8 cellular contexts compared by ENCODE assay signal in genomic region chr17:19376799-19377198, GRCh38. TPM values are rescaled to one million over a fixed set of nuclear protein-coding genes. Genes with fewer than 3 reads are reported as not detected.
DNase-seq lines count a peak whose midpoint lies in the region; ATAC-seq and TF ChIP-seq lines count a peak whose summit lies in the region.

No MANE protein-coding gene starts in this region.

- H3K56ac ChIP-seq in H9 (ENCODE audit: insufficient read length, low read depth, low read length) = no peak overlapping the region

- H3K9ac ChIP-seq in H9 (ENCODE audit: extremely low read depth, insufficient read length, low read length) (peak overlapping the region; percentile 73), iPS-20b (ENCODE audit: low read depth, low read length) (peak overlapping the region; percentile 85)

- H3K27me3 ChIP-seq in H9 (ENCODE audit: insufficient read depth, low read length) = no peaks in the 10 kb centered on the region
- no peaks in the 10 kb centered on the region for H3K27me3 ChIP-seq in iPS-20b (ENCODE audit: insufficient read depth, low read length)

- H3K4ac ChIP-seq in H9 (ENCODE audit: low read depth, low read length) = no peak overlapping the region

- H2BK20ac ChIP-seq in H9 (ENCODE audit: low read depth, low read length, poor library complexity, severe bottlenecking) = no peak overlapping the region

- H4K91ac ChIP-seq in H9 (ENCODE audit: insufficient read length, low read depth, low read length) = no peak overlapping the region

- H2BK120ac ChIP-seq in H9 (ENCODE audit: low read depth, low read length, poor library complexity, severe bottlenecking) = no peak overlapping the region

- no peak overlapping the region for H3T11ph ChIP-seq in H9 (ENCODE audit: low read length)

- H3K9me3 ChIP-seq in H9 (ENCODE audit: control insufficient read depth, low read depth, low read length) = no peaks in the 10 kb centered on the region
- H3K9me3 ChIP-seq in iPS-20b (ENCODE audit: insufficient read depth, low read depth, low read length) = no peaks in the 10 kb centered on the region

- no peak overlapping the region for H2BK15ac ChIP-seq in H9 (ENCODE audit: low read depth, low read length)

- H3K14ac ChIP-seq in H9 (ENCODE audit: insufficient read depth, low read length) = no peak overlapping the region

- peak overlapping the region; percentile 97 to 98 for H3K4me3 Mint-ChIP-seq in H9
- H3K4me3 Mint-ChIP-seq in activated CD4-positive, alpha-beta memory T cell treated with anti-CD3 and anti-CD28 coated beads, Interleukin-2, amount 10 ng/mL, durations not matched to agents 7 days and 5 days = peak overlapping the region; percentile 92

- H3K4me1 Mint-ChIP-seq in H9 = peaks cover 13 to 29% of the 10 kb centered on the region in 2 experiments
- peaks cover 53% of the 10 kb centered on the region for H3K4me1 Mint-ChIP-seq in activated CD4-positive, alpha-beta memory T cell treated with anti-CD3 and anti-CD28 coated beads, Interleukin-2, amount 10 ng/mL, durations not matched to agents 7 days and 5 days

- no peak overlapping the region for H2AK5ac ChIP-seq in H9 (ENCODE audit: insufficient read length, low read length)

- no CpG with 5 or more reads among the region's 2 CpGs for WGBS in H9 (ENCODE audit: extremely low coverage, insufficient read length, low lambda C conversion rate)

- peaks cover 7% of the 10 kb centered on the region for H3K23me2 ChIP-seq in H9 (ENCODE audit: insufficient read length, low read depth, low read length, poor library complexity, severe bottlenecking)

- H3K4me3 ChIP-seq in iPS-20b (ENCODE audit: low read length) = peak overlapping the region; percentile 78

- no peak for DNase-seq in H9
- DNase-seq in activated CD4-positive, alpha-beta memory T cell treated with anti-CD3 and anti-CD28 coated beads, Interleukin-2, amount 10 ng/mL, durations not matched to agents 7 days and 5 days = no peak
- no peak for DNase-seq in epidermal melanocyte (ENCODE audit: insufficient read length, low spot score)

- POLR2A ChIA-PET in activated CD4-positive, alpha-beta memory T cell treated with anti-CD3 and anti-CD28 coated beads, Interleukin-2, amount 10 ng/mL, durations not matched to agents 7 days and 5 days (lab: Charles Lee) = interaction anchor here (0.6 to 3.3 kb wide), 5 partner anchors 8 to 894 kb away, joined by 3 to 50 read pairs (median 20); partner anchors contain the start of genes ALDH3A2 and B9D1

- H3K9me3 Mint-ChIP-seq in H9 = no peaks in the 10 kb centered on the region
- no peaks in the 10 kb centered on the region for H3K9me3 Mint-ChIP-seq in activated CD4-positive, alpha-beta memory T cell treated with anti-CD3 and anti-CD28 coated beads, Interleukin-2, amount 10 ng/mL, durations not matched to agents 7 days and 5 days

- CTCF ChIA-PET in activated CD4-positive, alpha-beta memory T cell treated with anti-CD3 and anti-CD28 coated beads, Interleukin-2, amount 10 ng/mL, durations not matched to agents 7 days and 5 days (lab: Charles Lee) = interaction anchor here (1.7 to 3.1 kb wide), 5 partner anchors 8 to 272 kb away, joined by 5 to 71 read pairs (median 19); partner anchors contain the start of genes ALDH3A2 and B9D1

- H3K4me1 ChIP-seq in H9 (ENCODE audit: insufficient read depth, low read length) (peaks cover 2% of the 10 kb centered on the region; the same call in 1 of the 2 replicates), iPS-20b (ENCODE audit: insufficient read depth, low read length) (no peaks in the 10 kb centered on the region; the same call in 1 of the 2 replicates)

- no peaks in the 10 kb centered on the region for H3K27me3 Mint-ChIP-seq in H9 (ENCODE audit: low read depth)
- no peaks in the 10 kb centered on the region for H3K27me3 Mint-ChIP-seq in activated CD4-positive, alpha-beta memory T cell treated with anti-CD3 and anti-CD28 coated beads, Interleukin-2, amount 10 ng/mL, durations not matched to agents 7 days and 5 days

- H3K18ac ChIP-seq in H9 (ENCODE audit: insufficient read length, low read depth, low read length) = no peak overlapping the region

- H2AFZ ChIP-seq in H9 (ENCODE audit: low read length) = no peak overlapping the region

- no peak overlapping the region for H4K8ac ChIP-seq in H9 (replicated peaks; ENCODE audit: insufficient read length, low read depth, low read length)

- H3K79me1 ChIP-seq in H9 (ENCODE audit: insufficient read depth, low read depth, low read length, poor library complexity, severe bottlenecking) = peaks cover 6% of the 10 kb centered on the region

- TF ChIP-seq CTCF in 22Rv1 (IDR thresholded peaks at IDR 0.05) (no peak), H9 (conservative IDR thresholded peaks at IDR 0.05) (no peak)

- ATAC-seq in HG02840 (IDR thresholded peaks at IDR 0.05; ENCODE audit: low FRiP score, unreplicated experiment) = no peak
- ATAC-seq in GM21737 (IDR thresholded peaks at IDR 0.05; ENCODE audit: unreplicated experiment) = no peak

- peaks cover 20 to 32% (median 28%) of the 10 kb centered on the region in 3 experiments; a peak in 6 of 7 replicates for H3K36me3 Mint-ChIP-seq in H9 (ENCODE audit: insufficient read depth in 1 of 3, low read depth in 3 of 3)
- peaks cover 26% of the 10 kb centered on the region for H3K36me3 Mint-ChIP-seq in activated CD4-positive, alpha-beta memory T cell treated with anti-CD3 and anti-CD28 coated beads, Interleukin-2, amount 10 ng/mL, durations not matched to agents 7 days and 5 days (ENCODE audit: low read depth)

- H3K27ac ChIP-seq in 22Rv1 (peak overlapping the region; percentile 97), H9 (ENCODE audit: insufficient read length, low read depth, low read length) (no peak overlapping the region), iPS-20b (ENCODE audit: low read length) (no peak overlapping the region), temporal lobe (ENCODE audit: low read depth, low read length) (peak overlapping the region; percentile 92)

- peaks cover 4% of the 10 kb centered on the region; the same call in 1 of the 2 replicates for H3K79me2 ChIP-seq in H9 (ENCODE audit: insufficient read depth, low read length)

- peak overlapping the region; percentile 93 for H3K4me2 ChIP-seq in H9 (ENCODE audit: insufficient read depth, insufficient read length, low read length)

- H3K23ac ChIP-seq in H9 (ENCODE audit: insufficient read length, low read depth, low read length) = no peak overlapping the region

- H4K20me1 ChIP-seq in H9 (ENCODE audit: control insufficient read depth, insufficient read depth, insufficient read length) = no peaks in the 10 kb centered on the region

- H4K5ac ChIP-seq in H9 (ENCODE audit: insufficient read length, low read depth, low read length) = no peak overlapping the region

- no peak overlapping the region for H2BK5ac ChIP-seq in H9 (ENCODE audit: insufficient read length, low read length)

- no peak overlapping the region for H2BK12ac ChIP-seq in H9 (ENCODE audit: insufficient read length, low read depth, low read length)

- H3K36me3 ChIP-seq in iPS-20b (ENCODE audit: insufficient read depth, low read depth, low read length) = peaks cover 24% of the 10 kb centered on the region

- H3K27ac Mint-ChIP-seq in H9 = peak overlapping the region; percentile 73 to 99 (median 98); a peak in 6 of 7 replicates
- H3K27ac Mint-ChIP-seq in activated CD4-positive, alpha-beta memory T cell treated with anti-CD3 and anti-CD28 coated beads, Interleukin-2, amount 10 ng/mL, durations not matched to agents 7 days and 5 days = peak overlapping the region; percentile 98

RNA-seq across cellular contexts. Expression of gene MAPK7, which starts 1.5 kb away (rescaled TPM):
- total RNA-seq in H9 (2021) (43.8 and 45.5 TPM in 2 replicates), temporal lobe (18.2 TPM)
- 10 to 100 TPM; 40.6 to 41.4 TPM for total RNA-seq in activated CD4-positive, alpha-beta memory T cell treated with anti-CD3 and anti-CD28 coated beads, Interleukin-2, amount 10 ng/mL, durations not matched to agents 7 days and 5 days

RNA-seq across cellular contexts. Expression of gene MFAP4, which starts 10.2 kb away (rescaled TPM):
- total RNA-seq in H9 (2021) = 1.5 and 2.0 TPM in 2 replicates
- total RNA-seq in activated CD4-positive, alpha-beta memory T cell treated with anti-CD3 and anti-CD28 coated beads, Interleukin-2, amount 10 ng/mL, durations not matched to agents 7 days and 5 days = not detected
- 2.0 TPM for total RNA-seq in temporal lobe

RNA-seq across cellular contexts. Expression of gene B9D1, which starts 14.3 kb away (rescaled TPM):
- total RNA-seq in H9 (2021) = 27.4 and 30.4 TPM in 2 replicates
- total RNA-seq in activated CD4-positive, alpha-beta memory T cell treated with anti-CD3 and anti-CD28 coated beads, Interleukin-2, amount 10 ng/mL, durations not matched to agents 7 days and 5 days = 1 to 10 TPM; 2.7 to 3.1 TPM
- total RNA-seq in temporal lobe = 7.9 TPM

RNA-seq across cellular contexts. Expression of gene RNF112, which starts 34.2 kb away (rescaled TPM):
- total RNA-seq in H9 (2021) (0.81 and 1.1 TPM in 2 replicates), temporal lobe (21.6 TPM)
- under 1 TPM; 0.58 to 0.60 TPM for total RNA-seq in activated CD4-positive, alpha-beta memory T cell treated with anti-CD3 and anti-CD28 coated beads, Interleukin-2, amount 10 ng/mL, durations not matched to agents 7 days and 5 days

Comparison
In these comparisons a context has a peak if more than half of its experiments do, and no peak if none do; other contexts are left out.
1. H3K27ac ChIP-seq: peak in 22Rv1 (single experiment) and temporal lobe (single experiment); none in H9 (single experiment) and iPS-20b (single experiment).